Comparison of ENCODE assay signal across 14 cellular contexts in the genomic region with DNA sequence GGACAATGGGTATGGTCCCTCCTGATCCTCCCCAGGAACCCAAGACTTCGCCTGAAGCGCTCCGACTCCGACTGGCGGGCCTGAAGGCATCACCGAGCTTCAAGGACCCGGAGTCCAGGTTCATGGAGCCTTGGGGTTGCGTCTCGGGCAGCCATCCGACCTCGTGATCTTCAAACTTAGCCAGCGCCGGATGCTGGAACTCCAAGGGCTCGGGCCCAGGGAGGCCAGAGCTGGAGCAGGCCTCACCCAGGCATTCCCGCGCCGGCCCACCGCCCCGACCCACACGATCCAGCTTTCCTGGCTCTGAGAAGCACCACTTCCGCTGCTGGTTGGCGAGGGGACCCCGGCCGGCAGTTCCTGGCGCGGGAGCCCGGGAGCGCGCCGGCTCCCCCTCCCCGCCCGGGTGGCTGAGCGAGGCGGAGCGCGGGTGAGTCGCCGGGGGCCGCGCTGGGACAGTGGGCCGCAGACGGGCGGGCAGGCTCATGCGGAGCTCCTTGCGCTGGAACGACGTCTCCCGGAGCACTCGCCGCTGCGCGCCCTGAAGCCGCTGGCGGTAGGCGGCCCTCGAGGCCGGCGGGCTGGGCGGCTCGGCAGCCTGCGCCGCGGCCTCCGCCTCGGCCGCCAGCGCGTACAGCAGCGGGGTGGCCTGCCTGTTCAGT. TPM values are rescaled to one million over a fixed set of nuclear protein-coding genes. Genes with fewer than 3 reads are reported as not detected.
DNase-seq lines count a peak whose midpoint lies in the region; ATAC-seq and TF ChIP-seq lines count a peak whose summit lies in the region.
"Had no signal": no experiment of that assay in that cellular context is flagged by ENCODE, and none has a peak within 500 bp of the region (broad histone marks: within the 10 kb centered on the region; RNA-seq: fewer than 3 reads in every experiment).

No MANE protein-coding gene starts in this region.

- no peaks in the 10 kb centered on the region for H3K36me3 Mint-ChIP-seq in activated naive CD4-positive, alpha-beta T cell treated with anti-CD3 and anti-CD28 coated beads, Interleukin-2, amount 10 ng/mL, durations not matched to agents 7 days and 5 days
- H3K36me3 Mint-ChIP-seq in activated T-helper 1 cell treated with anti-CD3 and anti-CD28 coated beads, Interleukin-12 subunit alpha, Interleukin-12 subunit beta, Interleukin-2, Interleukin-4 antibody, amounts not matched to agents 30 ng/mL and 10 ng/mL and 1 ng/mL, durations not matched to agents 14 hours and 24 hours and 36 hours (ENCODE audit: low read depth) = peaks cover 4% of the 10 kb centered on the region

- peak overlapping the region; percentile 51 for H3K4me3 ChIP-seq in iPS-18a (ENCODE audit: low read length)
- H3K4me3 ChIP-seq in stomach = peak overlapping the region; percentile 15 to 30 (median 28)
- H3K4me3 ChIP-seq in body of pancreas = no peak overlapping the region
- H3K4me3 ChIP-seq: cardiac muscle cell, thyroid gland had no signal

- peaks cover 94% of the 10 kb centered on the region for H3K27me3 Mint-ChIP-seq in activated naive CD4-positive, alpha-beta T cell treated with anti-CD3 and anti-CD28 coated beads, Interleukin-2, amount 10 ng/mL, durations not matched to agents 7 days and 5 days
- peaks cover 64% of the 10 kb centered on the region for H3K27me3 Mint-ChIP-seq in activated T-helper 1 cell treated with anti-CD3 and anti-CD28 coated beads, Interleukin-12 subunit alpha, Interleukin-12 subunit beta, Interleukin-2, Interleukin-4 antibody, amounts not matched to agents 30 ng/mL and 10 ng/mL and 1 ng/mL, durations not matched to agents 14 hours and 24 hours and 36 hours (ENCODE audit: insufficient read depth)

- peaks cover 83% of the 10 kb centered on the region for H3K27me3 ChIP-seq in iPS-18a (ENCODE audit: control insufficient read depth, insufficient read depth, low read length)
- H3K27me3 ChIP-seq in stomach = peaks cover 0 to 75% (median 5%) of the 10 kb centered on the region in 3 donors
- no peaks in the 10 kb centered on the region for H3K27me3 ChIP-seq in body of pancreas
- H3K27me3 ChIP-seq: thyroid gland had no signal

- H3K4me1 Mint-ChIP-seq in activated naive CD4-positive, alpha-beta T cell treated with anti-CD3 and anti-CD28 coated beads, Interleukin-2, amount 10 ng/mL, durations not matched to agents 7 days and 5 days = peaks cover 16% of the 10 kb centered on the region
- peaks cover 38% of the 10 kb centered on the region for H3K4me1 Mint-ChIP-seq in activated T-helper 1 cell treated with anti-CD3 and anti-CD28 coated beads, Interleukin-12 subunit alpha, Interleukin-12 subunit beta, Interleukin-2, Interleukin-4 antibody, amounts not matched to agents 30 ng/mL and 10 ng/mL and 1 ng/mL, durations not matched to agents 14 hours and 24 hours and 36 hours (ENCODE audit: low read depth)

- H3K4me3 Mint-ChIP-seq in activated naive CD4-positive, alpha-beta T cell treated with anti-CD3 and anti-CD28 coated beads, Interleukin-2, amount 10 ng/mL, durations not matched to agents 7 days and 5 days = peak overlapping the region; percentile 26
- H3K4me3 Mint-ChIP-seq in activated T-helper 1 cell treated with anti-CD3 and anti-CD28 coated beads, Interleukin-12 subunit alpha, Interleukin-12 subunit beta, Interleukin-2, Interleukin-4 antibody, amounts not matched to agents 30 ng/mL and 10 ng/mL and 1 ng/mL, durations not matched to agents 14 hours and 24 hours and 36 hours = peak overlapping the region; percentile 59

- H3K27ac ChIP-seq in iPS-18a (ENCODE audit: low read length) (no peak overlapping the region), stomach (no peak overlapping the region), body of pancreas (no peak overlapping the region)
- H3K27ac ChIP-seq: cardiac muscle cell, gastroesophageal sphincter, thyroid gland had no signal

- peak overlapping the region; percentile 8 for H3K9ac ChIP-seq in iPS-18a (ENCODE audit: low read length)

- 59 to 100% (median 71%) methylated on average over 13 to 69 of the region's 69 CpGs for WGBS in stomach, 5 donors
- WGBS in body of pancreas, 2 donors = 84 to 100% methylated on average over 5 to 64 of the region's 69 CpGs

- CTCF ChIA-PET in activated naive CD4-positive, alpha-beta T cell treated with anti-CD3 and anti-CD28 coated beads, Interleukin-2, amount 10 ng/mL, durations not matched to agents 7 days and 5 days (lab: Charles Lee) = interaction anchor here (1.1 to 1.8 kb wide), 3 partner anchors 8 to 299 kb away, joined by 3 to 6 read pairs (median 4); no protein-coding TSS in a partner anchor

- DNase-seq in activated naive CD4-positive, alpha-beta T cell treated with anti-CD3 and anti-CD28 coated beads, Interleukin-2, amount 10 ng/mL, durations not matched to agents 7 days and 5 days = peak; percentile 32
- DNase-seq in activated naive CD4-positive, alpha-beta T cell treated with anti-CD3 and anti-CD28 coated beads, Interleukin-2, amount 50 U/mL, for 16 hours = no peak
- no peak for DNase-seq in activated T-helper 1 cell treated with anti-CD3 and anti-CD28 coated beads, Interleukin-12 subunit alpha, Interleukin-12 subunit beta, Interleukin-2, Interleukin-4 antibody, amounts not matched to agents 30 ng/mL and 10 ng/mL and 1 ng/mL, durations not matched to agents 14 hours and 24 hours and 36 hours (ENCODE audit: low spot score)
- no peak for DNase-seq in stomach
- no peak for DNase-seq in body of pancreas
- no peak for DNase-seq in amygdala (lab: John Stamatoyannopoulos, UW)
- DNase-seq: MV-4-11, NCI-H510A treated with DMSO at 0.1 percent for 48 hours, thyroid gland had no signal

- TF ChIP-seq CTCF in stomach (IDR thresholded peaks at IDR 0.05) (no peak), body of pancreas (IDR thresholded peaks at IDR 0.05) (no peak)

- H3K36me3 ChIP-seq in iPS-18a (ENCODE audit: control insufficient read depth, low read depth, low read length) = no peaks in the 10 kb centered on the region
- peaks cover 0 to 34% (median 27%) of the 10 kb centered on the region in 4 donors for H3K36me3 ChIP-seq in stomach
- H3K36me3 ChIP-seq in body of pancreas (replicated peaks in 1 of 2; ENCODE audit: insufficient read depth in 1 of 2, low read depth in 2 of 2) = no peaks in the 10 kb centered on the region
- H3K36me3 ChIP-seq: cardiac muscle cell, thyroid gland had no signal

- H3K4me1 ChIP-seq in iPS-18a (ENCODE audit: control insufficient read depth, low read depth, low read length) (peaks cover 14% of the 10 kb centered on the region), stomach (peaks cover 17 to 58% (median 30%) of the 10 kb centered on the region in 4 donors), body of pancreas (peaks cover 27% of the 10 kb centered on the region)

- no peaks in the 10 kb centered on the region for H3K9me3 Mint-ChIP-seq in activated naive CD4-positive, alpha-beta T cell treated with anti-CD3 and anti-CD28 coated beads, Interleukin-2, amount 10 ng/mL, durations not matched to agents 7 days and 5 days
- H3K9me3 Mint-ChIP-seq in activated T-helper 1 cell treated with anti-CD3 and anti-CD28 coated beads, Interleukin-12 subunit alpha, Interleukin-12 subunit beta, Interleukin-2, Interleukin-4 antibody, amounts not matched to agents 30 ng/mL and 10 ng/mL and 1 ng/mL, durations not matched to agents 14 hours and 24 hours and 36 hours = no peaks in the 10 kb centered on the region

- H3K27ac Mint-ChIP-seq in activated naive CD4-positive, alpha-beta T cell treated with anti-CD3 and anti-CD28 coated beads, Interleukin-2, amount 10 ng/mL, durations not matched to agents 7 days and 5 days = no peak overlapping the region
- H3K27ac Mint-ChIP-seq in activated T-helper 1 cell treated with anti-CD3 and anti-CD28 coated beads, Interleukin-12 subunit alpha, Interleukin-12 subunit beta, Interleukin-2, Interleukin-4 antibody, amounts not matched to agents 30 ng/mL and 10 ng/mL and 1 ng/mL, durations not matched to agents 14 hours and 24 hours and 36 hours = no peak overlapping the region

- TF ChIP-seq POLR2A in stomach (IDR thresholded peaks at IDR 0.05) (no peak), body of pancreas (IDR thresholded peaks at IDR 0.05) (no peak)

- H3K9me3 ChIP-seq in iPS-18a (ENCODE audit: control insufficient read depth, low read depth, low read length) (no peaks in the 10 kb centered on the region), stomach (no peaks in the 10 kb centered on the region), body of pancreas (no peaks in the 10 kb centered on the region)
- H3K9me3 ChIP-seq: gastroesophageal sphincter, thyroid gland had no signal

- intact Hi-C loops in activated T-helper 1 cell treated with anti-CD3 and anti-CD28 coated beads, Interleukin-12 subunit alpha, Interleukin-12 subunit beta, Interleukin-2, Interleukin-4 antibody, amounts not matched to agents 30 ng/mL and 10 ng/mL and 1 ng/mL, durations not matched to agents 14 hours and 24 hours and 36 hours (cut with micrococcal nuclease) = no loop called here
- intact Hi-C loops in stomach (cut with DNase I; ENCODE audit: low total_unique reads) (no loop called here), body of pancreas (cut with DNase I) (loop anchor here (5.0 kb wide), 1 partner anchor 62 kb away; no protein-coding TSS in a partner anchor)

- no peak for ATAC-seq in HG02885 (IDR thresholded peaks at IDR 0.05; ENCODE audit: poor library complexity, unreplicated experiment)
- ATAC-seq in body of pancreas = no peak
- ATAC-seq: gastroesophageal sphincter had no signal

- TF ChIP-seq EP300 in stomach (IDR thresholded peaks at IDR 0.05) = no peak

RNA-seq across cellular contexts. Expression of gene SHROOM1, which starts 5.2 kb away (rescaled TPM):
- 6.5 and 8.3 TPM in 2 replicates for total RNA-seq in activated T-helper 1 cell treated with anti-CD3 and anti-CD28 coated beads, Interleukin-12 subunit alpha, Interleukin-12 subunit beta, Interleukin-2, Interleukin-4 antibody, amounts not matched to agents 30 ng/mL and 10 ng/mL and 1 ng/mL, durations not matched to agents 14 hours and 24 hours and 36 hours
- total RNA-seq in stomach = 100 to 1,000 TPM in 1 of 5 donors, 10 to 100 TPM in 3, 1 to 10 TPM in 1; 5.3 to 264 (median 48.7) TPM
- 10 to 100 TPM in 1 of 3 donors, 1 to 10 TPM in 2; 7.5 to 12.8 (median 9.6) TPM for polyA plus RNA-seq in stomach
- 10 to 100 TPM; 19.5 to 27.4 TPM for total RNA-seq in body of pancreas

RNA-seq across cellular contexts. Expression of gene SOWAHA, which starts 12.2 kb away (rescaled TPM):
- total RNA-seq in activated T-helper 1 cell treated with anti-CD3 and anti-CD28 coated beads, Interleukin-12 subunit alpha, Interleukin-12 subunit beta, Interleukin-2, Interleukin-4 antibody, amounts not matched to agents 30 ng/mL and 10 ng/mL and 1 ng/mL, durations not matched to agents 14 hours and 24 hours and 36 hours = 0.47 and 0.54 TPM in 2 replicates
- total RNA-seq in stomach = 10 to 100 TPM in 2 of 5 donors, 1 to 10 TPM in 2, not detected in 1; 6.8 to 91.8 (median 13.2) TPM
- polyA plus RNA-seq in stomach = 1 to 10 TPM; 2.4 to 5.7 (median 5.2) TPM
- total RNA-seq in body of pancreas = 1 to 10 TPM; 7.3 to 9.6 TPM
- total RNA-seq: cardiac muscle cell had no signal
- polyA plus RNA-seq: cardiac muscle cell had no signal

RNA-seq across cellular contexts. Expression of gene GDF9, which starts 41.0 kb away (rescaled TPM):
- 0.32 and 0.57 TPM in 2 replicates for total RNA-seq in activated T-helper 1 cell treated with anti-CD3 and anti-CD28 coated beads, Interleukin-12 subunit alpha, Interleukin-12 subunit beta, Interleukin-2, Interleukin-4 antibody, amounts not matched to agents 30 ng/mL and 10 ng/mL and 1 ng/mL, durations not matched to agents 14 hours and 24 hours and 36 hours
- total RNA-seq in stomach (1 to 10 TPM in 2 of 5 donors, not detected in 3; 1.2 to 4.4 TPM), body of pancreas (under 1 TPM; 0.26 to 0.33 TPM)
- 1 to 10 TPM in 1 of 3 donors, under 1 TPM in 1, not detected in 1; 0.25 to 1.1 TPM for polyA plus RNA-seq in stomach

RNA-seq across cellular contexts. Expression of gene UQCRQ, which starts 41.1 kb away (rescaled TPM):
- total RNA-seq in activated T-helper 1 cell treated with anti-CD3 and anti-CD28 coated beads, Interleukin-12 subunit alpha, Interleukin-12 subunit beta, Interleukin-2, Interleukin-4 antibody, amounts not matched to agents 30 ng/mL and 10 ng/mL and 1 ng/mL, durations not matched to agents 14 hours and 24 hours and 36 hours = 410 and 425 TPM in 2 replicates
- total RNA-seq in stomach = 100 to 1,000 TPM in 2 of 5 donors, 10 to 100 TPM in 3; 66.5 to 173 (median 83.4) TPM
- 100 to 1,000 TPM; 470 to 603 (median 499) TPM for polyA plus RNA-seq in stomach
- 10 to 100 TPM; 55.3 to 84.4 TPM for total RNA-seq in body of pancreas

RNA-seq across cellular contexts. Expression of gene LEAP2, which starts 48.2 kb away (rescaled TPM):
- 3.9 and 4.9 TPM in 2 replicates for total RNA-seq in activated T-helper 1 cell treated with anti-CD3 and anti-CD28 coated beads, Interleukin-12 subunit alpha, Interleukin-12 subunit beta, Interleukin-2, Interleukin-4 antibody, amounts not matched to agents 30 ng/mL and 10 ng/mL and 1 ng/mL, durations not matched to agents 14 hours and 24 hours and 36 hours
- 1 to 10 TPM in 2 of 5 donors, under 1 TPM in 1, not detected in 2; 0.92 to 2.3 (median 1.3) TPM for total RNA-seq in stomach
- polyA plus RNA-seq in stomach = 1 to 10 TPM; 1.4 to 2.2 (median 1.4) TPM
- total RNA-seq in body of pancreas = 1 to 10 TPM; 3.4 to 9.6 TPM
- total RNA-seq: G401 had no signal

Comparison
In these comparisons a context has a peak if more than half of its experiments do, and no peak if none do; other contexts are left out.
1. H3K4me3 ChIP-seq: peak in iPS-18a (single experiment) and stomach (4 of 4); none in body of pancreas (0 of 2).